Comparison of ENCODE assay signal across 11 cellular contexts in the genomic region with DNA sequence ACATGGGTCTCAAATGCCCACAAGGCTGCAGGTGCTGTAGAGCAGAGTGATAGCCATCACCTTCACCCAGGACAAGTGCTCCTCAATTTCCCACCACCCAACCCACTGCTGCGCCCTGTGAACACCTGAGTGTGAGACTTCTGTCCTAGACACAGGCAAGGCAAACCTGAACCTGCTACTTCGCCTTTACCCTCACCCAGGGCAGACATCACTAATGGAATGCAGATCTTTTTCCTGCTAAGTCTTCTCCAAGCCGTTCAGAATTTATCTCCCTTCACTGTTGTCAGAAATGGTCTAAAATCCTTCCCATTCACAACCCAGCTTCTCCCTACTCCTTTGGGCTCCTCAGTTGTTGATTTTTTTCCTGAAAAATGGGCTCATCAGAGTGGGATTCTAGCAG.
DNase-seq lines count a peak whose midpoint lies in the region; ATAC-seq, FAIRE-seq and TF ChIP-seq lines count a peak whose summit lies in the region.
"Had no signal": no experiment of that assay in that cellular context is flagged by ENCODE, and none has a peak within 500 bp of the region (broad histone marks: within the 10 kb centered on the region; RNA-seq: fewer than 3 reads in every experiment).

No MANE protein-coding gene starts in this region.

- peaks cover 21% of the 10 kb centered on the region for H3K36me3 Mint-ChIP-seq in activated CD4-positive, alpha-beta T cell treated with anti-CD3 and anti-CD28 coated beads for 36 hours (ENCODE audit: low read depth)
- H3K36me3 Mint-ChIP-seq in progenitor cell of endocrine pancreas (ENCODE audit: insufficient read depth): no peaks in the 10 kb centered on the region

- BruUV-seq in OCI-LY7 (replicated peaks; lab: Mats Ljungman, UMichigan): no TSS peak

- no peaks in the 10 kb centered on the region for H4K20me1 ChIP-seq in OCI-LY7 (ENCODE audit: insufficient read depth, low read length)

- H3K27ac ChIP-seq in OCI-LY7 (ENCODE audit: low read depth, low read length, poor library complexity, severe bottlenecking): peak overlapping the region; percentile 80
- H3K27ac ChIP-seq in dorsolateral prefrontal cortex: peak overlapping the region in 40 of 59 donors; percentile 5 to 86 (median 44)
- peak overlapping the region in 17 of 21 experiments; percentile 2 to 93 (median 72) for H3K27ac ChIP-seq in skin epidermis
- H3K27ac ChIP-seq: 22Rv1 had no signal

- H3K4me1 Mint-ChIP-seq in activated CD4-positive, alpha-beta T cell treated with anti-CD3 and anti-CD28 coated beads for 36 hours: peaks cover 74% of the 10 kb centered on the region
- H3K4me1 Mint-ChIP-seq in progenitor cell of endocrine pancreas (ENCODE audit: low read depth): no peaks in the 10 kb centered on the region

- peaks cover 8% of the 10 kb centered on the region for H3K9me3 Mint-ChIP-seq in activated CD4-positive, alpha-beta T cell treated with anti-CD3 and anti-CD28 coated beads for 36 hours (ENCODE audit: low read depth)
- H3K9me3 Mint-ChIP-seq in progenitor cell of endocrine pancreas (ENCODE audit: low read depth): peaks cover 6% of the 10 kb centered on the region

- H3K4me1 ChIP-seq in OCI-LY7 (ENCODE audit: insufficient read depth, low read length, poor library complexity, severe bottlenecking): peaks cover 45% of the 10 kb centered on the region

- peak overlapping the region; percentile 96 for H3K27ac Mint-ChIP-seq in activated CD4-positive, alpha-beta T cell treated with anti-CD3 and anti-CD28 coated beads for 36 hours
- no peak overlapping the region for H3K27ac Mint-ChIP-seq in progenitor cell of endocrine pancreas

- no peak overlapping the region for H3K4me3 ChIP-seq in OCI-LY7 (ENCODE audit: low read depth, low read length, poor library complexity, severe bottlenecking)
- H3K4me3 ChIP-seq in dorsolateral prefrontal cortex: no peak overlapping the region
- no peak overlapping the region for H3K4me3 ChIP-seq in skin epidermis

- H3K27me3 ChIP-seq in dorsolateral prefrontal cortex: no peaks in the 10 kb centered on the region

- H3K4me3 Mint-ChIP-seq in activated CD4-positive, alpha-beta T cell treated with anti-CD3 and anti-CD28 coated beads for 36 hours: no peak overlapping the region
- no peak overlapping the region for H3K4me3 Mint-ChIP-seq in progenitor cell of endocrine pancreas (ENCODE audit: low read depth)

- TF ChIP-seq CTCF in OCI-LY7 (conservative IDR thresholded peaks at IDR 0.05; ENCODE audit: low read length) (no peak), dorsolateral prefrontal cortex (IDR thresholded peaks at IDR 0.05 in 54 of 56, conservative IDR thresholded peaks at IDR 0.05 in 2 of 56; ENCODE audit: low read depth in 1 of 56, partially characterized antibody in 56 of 56) (no peak), progenitor cell of endocrine pancreas (IDR thresholded peaks at IDR 0.05; ENCODE audit: unreplicated experiment) (no peak)

- no peak for ATAC-seq in activated CD4-positive, alpha-beta T cell treated with anti-CD3 and anti-CD28 coated beads for 36 hours

- no peaks in the 10 kb centered on the region for H3K27me3 Mint-ChIP-seq in activated CD4-positive, alpha-beta T cell treated with anti-CD3 and anti-CD28 coated beads for 36 hours
- no peaks in the 10 kb centered on the region for H3K27me3 Mint-ChIP-seq in progenitor cell of endocrine pancreas

- H3K4me2 ChIP-seq in OCI-LY7 (ENCODE audit: low read length): peak overlapping the region; percentile 50; the same call in 1 of the 2 replicates

- H3K79me2 ChIP-seq in OCI-LY7 (ENCODE audit: insufficient read depth, low read depth, low read length): no peaks in the 10 kb centered on the region

- no peaks in the 10 kb centered on the region for H3K9me3 ChIP-seq in OCI-LY7 (ENCODE audit: low read length)

- H3K9me2 ChIP-seq in OCI-LY7 (ENCODE audit: insufficient read depth, low read length): no peaks in the 10 kb centered on the region

- POLR2A ChIA-PET in activated CD4-positive, alpha-beta T cell treated with anti-CD3 and anti-CD28 coated beads for 36 hours (lab: Charles Lee): no interaction called here
- POLR2A ChIA-PET in OCI-LY7 (lab: Charles Lee): interaction anchor here (0.7 to 1.5 kb wide), 3 partner anchors 11 to 76 kb away, joined by 3 read pairs; no protein-coding TSS in a partner anchor

- H2AFZ ChIP-seq in OCI-LY7 (ENCODE audit: low read length): no peak overlapping the region

- no peak for DNase-seq in activated CD4-positive, alpha-beta T cell treated with anti-CD3 and anti-CD28 coated beads for 36 hours
- no peak for DNase-seq in activated CD4-positive, alpha-beta T cell treated with anti-CD3 and anti-CD28 coated beads, Interleukin-2, amount 50 U/mL, for 4 hours
- no peak for DNase-seq in OCI-LY7 (ENCODE audit: low spot score)
- DNase-seq in dorsolateral prefrontal cortex: no peak
- no peak for DNase-seq in progenitor cell of endocrine pancreas (ENCODE audit: low spot score, unreplicated experiment)
- DNase-seq in effector CD8-positive, alpha-beta T cell (lab: John Stamatoyannopoulos, UW): no peak
- no peak for DNase-seq in H54 (ENCODE audit: insufficient read length, low spot score)
- DNase-seq: amygdala, NCI-H446 had no signal

- CTCF ChIA-PET in activated CD4-positive, alpha-beta T cell treated with anti-CD3 and anti-CD28 coated beads for 36 hours (lab: Charles Lee): interaction anchor here (0.6 kb wide), 1 partner anchor 1504 kb away, joined by 3 read pairs; no protein-coding TSS in a partner anchor
- CTCF ChIA-PET in OCI-LY7 (lab: Charles Lee; ENCODE audit: unreplicated experiment): no interaction called here

- no peak for TF ChIP-seq POLR2A in H54 (IDR thresholded peaks at IDR 0.05; ENCODE audit: low read depth, low read length)

- intact Hi-C loops in activated CD4-positive, alpha-beta T cell treated with anti-CD3 and anti-CD28 coated beads for 36 hours (cut with DNase I, micrococcal nuclease): loop anchor here (2.0 to 10.0 kb wide), 7 partner anchors 23 to 1147 kb away; a partner anchor contains a TSS
- intact Hi-C loops in OCI-LY7 (cut with micrococcal nuclease; ENCODE audit: unreplicated experiment): loop anchor here (2.0 kb wide), 1 partner anchor 57 kb away; no protein-coding TSS in a partner anchor
- intact Hi-C loops in dorsolateral prefrontal cortex (cut with DNase I): no loop called here

- peaks cover 7% of the 10 kb centered on the region for H3K36me3 ChIP-seq in OCI-LY7 (ENCODE audit: insufficient read depth, low read length)

- no peak for FAIRE-seq in H54 (lab: Jason Lieb, UNC)

Comparison
In these comparisons a context has a peak if more than half of its experiments do, and no peak if none do; other contexts are left out.
1. intact Hi-C loops: an anchor here in activated CD4-positive, alpha-beta T cell treated with anti-CD3 and anti-CD28 coated beads for 36 hours (2.0 to 10.0 kb wide) and OCI-LY7 (2.0 kb wide); none called in dorsolateral prefrontal cortex.